ENCODE assay signal across 1 cellular context in the genomic region with DNA sequence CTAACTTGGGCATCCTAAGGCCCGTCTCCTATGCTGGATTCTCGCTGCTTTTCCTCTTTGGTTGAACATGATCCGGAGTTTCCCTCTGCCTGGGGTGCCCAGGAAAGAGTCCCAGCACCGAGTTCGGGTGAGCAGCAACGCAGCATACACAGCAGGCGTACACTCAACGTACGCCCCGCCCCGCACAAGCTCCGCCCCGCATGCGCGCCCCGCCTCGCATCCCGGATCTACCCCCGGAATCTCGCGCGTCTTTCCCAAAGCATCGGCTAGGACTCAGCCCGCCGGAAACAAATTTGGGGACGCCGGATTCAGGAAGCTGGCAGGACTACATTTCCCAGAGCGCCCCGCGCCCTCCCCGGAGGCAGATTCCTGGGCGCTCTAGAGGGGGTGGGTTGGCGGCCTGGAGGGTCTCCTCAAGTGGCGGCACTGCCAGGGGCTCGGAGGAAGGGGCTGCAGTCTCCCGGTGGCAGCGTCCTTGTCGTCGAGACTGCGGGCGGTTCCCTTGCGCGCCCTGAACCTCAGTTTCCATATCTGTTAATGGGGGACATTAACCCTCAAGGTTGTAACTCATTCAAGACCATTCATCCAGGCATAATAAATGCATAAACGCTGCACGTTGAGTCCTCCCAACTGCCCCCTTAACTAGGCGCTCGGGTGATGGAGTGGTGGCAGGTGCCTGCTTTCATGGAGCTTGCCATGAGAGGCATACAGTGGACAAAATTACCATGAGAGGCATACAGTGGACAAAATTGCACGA.
TF ChIP-seq lines count a peak whose summit lies in the region.

No MANE protein-coding gene starts in this region.

TF ChIP-seq in HepG2, 621 proteins besides CTCF, POLR2A, EP300 and RAD21 (continued from another document and continues in another):
- TF ChIP-seq, protein P1, sequence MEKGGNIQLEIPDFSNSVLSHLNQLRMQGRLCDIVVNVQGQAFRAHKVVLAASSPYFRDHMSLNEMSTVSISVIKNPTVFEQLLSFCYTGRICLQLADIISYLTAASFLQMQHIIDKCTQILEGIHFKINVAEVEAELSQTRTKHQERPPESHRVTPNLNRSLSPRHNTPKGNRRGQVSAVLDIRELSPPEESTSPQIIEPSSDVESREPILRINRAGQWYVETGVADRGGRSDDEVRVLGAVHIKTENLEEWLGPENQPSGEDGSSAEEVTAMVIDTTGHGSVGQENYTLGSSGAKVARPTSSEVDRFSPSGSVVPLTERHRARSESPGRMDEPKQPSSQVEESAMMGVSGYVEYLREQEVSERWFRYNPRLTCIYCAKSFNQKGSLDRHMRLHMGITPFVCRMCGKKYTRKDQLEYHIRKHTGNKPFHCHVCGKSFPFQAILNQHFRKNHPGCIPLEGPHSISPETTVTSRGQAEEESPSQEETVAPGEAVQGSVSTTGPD (CRISPR knock-in tag; IDR thresholded peaks at IDR 0.05) = no peak
- TF ChIP-seq, protein P2, sequence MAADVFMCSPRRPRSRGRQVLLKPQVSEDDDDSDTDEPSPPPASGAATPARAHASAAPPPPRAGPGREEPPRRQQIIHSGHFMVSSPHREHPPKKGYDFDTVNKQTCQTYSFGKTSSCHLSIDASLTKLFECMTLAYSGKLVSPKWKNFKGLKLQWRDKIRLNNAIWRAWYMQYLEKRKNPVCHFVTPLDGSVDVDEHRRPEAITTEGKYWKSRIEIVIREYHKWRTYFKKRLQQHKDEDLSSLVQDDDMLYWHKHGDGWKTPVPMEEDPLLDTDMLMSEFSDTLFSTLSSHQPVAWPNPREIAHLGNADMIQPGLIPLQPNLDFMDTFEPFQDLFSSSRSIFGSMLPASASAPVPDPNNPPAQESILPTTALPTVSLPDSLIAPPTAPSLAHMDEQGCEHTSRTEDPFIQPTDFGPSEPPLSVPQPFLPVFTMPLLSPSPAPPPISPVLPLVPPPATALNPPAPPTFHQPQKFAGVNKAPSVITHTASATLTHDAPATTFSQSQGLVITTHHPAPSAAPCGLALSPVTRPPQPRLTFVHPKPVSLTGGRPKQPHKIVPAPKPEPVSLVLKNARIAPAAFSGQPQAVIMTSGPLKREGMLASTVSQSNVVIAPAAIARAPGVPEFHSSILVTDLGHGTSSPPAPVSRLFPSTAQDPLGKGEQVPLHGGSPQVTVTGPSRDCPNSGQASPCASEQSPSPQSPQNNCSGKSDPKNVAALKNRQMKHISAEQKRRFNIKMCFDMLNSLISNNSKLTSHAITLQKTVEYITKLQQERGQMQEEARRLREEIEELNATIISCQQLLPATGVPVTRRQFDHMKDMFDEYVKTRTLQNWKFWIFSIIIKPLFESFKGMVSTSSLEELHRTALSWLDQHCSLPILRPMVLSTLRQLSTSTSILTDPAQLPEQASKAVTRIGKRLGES (CRISPR knock-in tag; IDR thresholded peaks at IDR 0.05; ENCODE audit: borderline replicate concordance) = no peak
- TF ChIP-seq ZSCAN9 (CRISPR knock-in tag; IDR thresholded peaks at IDR 0.05; ENCODE audit: borderline replicate concordance) (peak; percentile 60; the same call in 1 of the 2 replicates), IKZF4 (CRISPR knock-in tag; IDR thresholded peaks at IDR 0.05; ENCODE audit: borderline replicate concordance, low read depth, not compliant biosample characterization) (no peak), ZNF652 (CRISPR knock-in tag; IDR thresholded peaks at IDR 0.05; ENCODE audit: borderline replicate concordance, low read depth) (peak; percentile 69; the same call in 1 of the 2 replicates), ZNF550 (CRISPR knock-in tag; IDR thresholded peaks at IDR 0.05; ENCODE audit: borderline replicate concordance) (no peak), GABPA (IDR thresholded peaks at IDR 0.05; ENCODE audit: low read depth, low read length) (peak; percentile 74), GABPA (CRISPR knock-in tag; IDR thresholded peaks at IDR 0.05; ENCODE audit: low read depth) (peak; percentile 94), ZNF333 (CRISPR knock-in tag; IDR thresholded peaks at IDR 0.05; ENCODE audit: borderline replicate concordance) (no peak), ZNF709 (CRISPR knock-in tag; IDR thresholded peaks at IDR 0.05) (0 out of 2 replicates have a peak, but pooled peaks have one; percentile 44), SPEN (CRISPR knock-in tag; IDR thresholded peaks at IDR 0.05; ENCODE audit: low read depth) (peak; percentile 79), ERF (CRISPR knock-in tag; IDR thresholded peaks at IDR 0.05) (peak; percentile 27; the same call in 1 of the 2 replicates), NFKB2 (CRISPR knock-in tag; IDR thresholded peaks at IDR 0.05; ENCODE audit: borderline replicate concordance) (peak; percentile 53; the same call in 1 of the 2 replicates), ZNF501 (CRISPR knock-in tag; IDR thresholded peaks at IDR 0.05) (peak; percentile 81), NFYB (CRISPR knock-in tag; IDR thresholded peaks at IDR 0.05) (peak; percentile 16; the same call in 1 of the 2 replicates), WIZ (CRISPR knock-in tag; IDR thresholded peaks at IDR 0.05) (no peak; the same call in 1 of the 2 replicates), XRCC5 (optimal IDR thresholded peaks at IDR 0.05; ENCODE audit: low read length) (no peak), STAG1 (CRISPR knock-in tag; IDR thresholded peaks at IDR 0.05) (0 out of 2 replicates have a peak, but pooled peaks have one; percentile 14)
- TF ChIP-seq, protein P3, sequence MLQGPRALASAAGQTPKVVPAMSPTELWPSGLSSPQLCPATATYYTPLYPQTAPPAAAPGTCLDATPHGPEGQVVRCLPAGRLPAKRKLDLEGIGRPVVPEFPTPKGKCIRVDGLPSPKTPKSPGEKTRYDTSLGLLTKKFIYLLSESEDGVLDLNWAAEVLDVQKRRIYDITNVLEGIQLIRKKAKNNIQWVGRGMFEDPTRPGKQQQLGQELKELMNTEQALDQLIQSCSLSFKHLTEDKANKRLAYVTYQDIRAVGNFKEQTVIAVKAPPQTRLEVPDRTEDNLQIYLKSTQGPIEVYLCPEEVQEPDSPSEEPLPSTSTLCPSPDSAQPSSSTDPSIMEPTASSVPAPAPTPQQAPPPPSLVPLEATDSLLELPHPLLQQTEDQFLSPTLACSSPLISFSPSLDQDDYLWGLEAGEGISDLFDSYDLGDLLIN (CRISPR knock-in tag; IDR thresholded peaks at IDR 0.05; ENCODE audit: borderline replicate concordance) = 0 out of 2 replicates have a peak, but pooled peaks have one; percentile 51
- TF ChIP-seq, protein P4, sequence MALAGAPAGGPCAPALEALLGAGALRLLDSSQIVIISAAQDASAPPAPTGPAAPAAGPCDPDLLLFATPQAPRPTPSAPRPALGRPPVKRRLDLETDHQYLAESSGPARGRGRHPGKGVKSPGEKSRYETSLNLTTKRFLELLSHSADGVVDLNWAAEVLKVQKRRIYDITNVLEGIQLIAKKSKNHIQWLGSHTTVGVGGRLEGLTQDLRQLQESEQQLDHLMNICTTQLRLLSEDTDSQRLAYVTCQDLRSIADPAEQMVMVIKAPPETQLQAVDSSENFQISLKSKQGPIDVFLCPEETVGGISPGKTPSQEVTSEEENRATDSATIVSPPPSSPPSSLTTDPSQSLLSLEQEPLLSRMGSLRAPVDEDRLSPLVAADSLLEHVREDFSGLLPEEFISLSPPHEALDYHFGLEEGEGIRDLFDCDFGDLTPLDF (CRISPR knock-in tag; IDR thresholded peaks at IDR 0.05) = peak; percentile 85; the same call in 1 of the 2 replicates
- TF ChIP-seq, protein P5, sequence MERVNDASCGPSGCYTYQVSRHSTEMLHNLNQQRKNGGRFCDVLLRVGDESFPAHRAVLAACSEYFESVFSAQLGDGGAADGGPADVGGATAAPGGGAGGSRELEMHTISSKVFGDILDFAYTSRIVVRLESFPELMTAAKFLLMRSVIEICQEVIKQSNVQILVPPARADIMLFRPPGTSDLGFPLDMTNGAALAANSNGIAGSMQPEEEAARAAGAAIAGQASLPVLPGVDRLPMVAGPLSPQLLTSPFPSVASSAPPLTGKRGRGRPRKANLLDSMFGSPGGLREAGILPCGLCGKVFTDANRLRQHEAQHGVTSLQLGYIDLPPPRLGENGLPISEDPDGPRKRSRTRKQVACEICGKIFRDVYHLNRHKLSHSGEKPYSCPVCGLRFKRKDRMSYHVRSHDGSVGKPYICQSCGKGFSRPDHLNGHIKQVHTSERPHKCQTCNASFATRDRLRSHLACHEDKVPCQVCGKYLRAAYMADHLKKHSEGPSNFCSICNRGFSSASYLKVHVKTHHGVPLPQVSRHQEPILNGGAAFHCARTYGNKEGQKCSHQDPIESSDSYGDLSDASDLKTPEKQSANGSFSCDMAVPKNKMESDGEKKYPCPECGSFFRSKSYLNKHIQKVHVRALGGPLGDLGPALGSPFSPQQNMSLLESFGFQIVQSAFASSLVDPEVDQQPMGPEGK (CRISPR knock-in tag; IDR thresholded peaks at IDR 0.05) = peak; percentile 13; the same call in 1 of the 2 replicates
- TF ChIP-seq, protein P6, sequence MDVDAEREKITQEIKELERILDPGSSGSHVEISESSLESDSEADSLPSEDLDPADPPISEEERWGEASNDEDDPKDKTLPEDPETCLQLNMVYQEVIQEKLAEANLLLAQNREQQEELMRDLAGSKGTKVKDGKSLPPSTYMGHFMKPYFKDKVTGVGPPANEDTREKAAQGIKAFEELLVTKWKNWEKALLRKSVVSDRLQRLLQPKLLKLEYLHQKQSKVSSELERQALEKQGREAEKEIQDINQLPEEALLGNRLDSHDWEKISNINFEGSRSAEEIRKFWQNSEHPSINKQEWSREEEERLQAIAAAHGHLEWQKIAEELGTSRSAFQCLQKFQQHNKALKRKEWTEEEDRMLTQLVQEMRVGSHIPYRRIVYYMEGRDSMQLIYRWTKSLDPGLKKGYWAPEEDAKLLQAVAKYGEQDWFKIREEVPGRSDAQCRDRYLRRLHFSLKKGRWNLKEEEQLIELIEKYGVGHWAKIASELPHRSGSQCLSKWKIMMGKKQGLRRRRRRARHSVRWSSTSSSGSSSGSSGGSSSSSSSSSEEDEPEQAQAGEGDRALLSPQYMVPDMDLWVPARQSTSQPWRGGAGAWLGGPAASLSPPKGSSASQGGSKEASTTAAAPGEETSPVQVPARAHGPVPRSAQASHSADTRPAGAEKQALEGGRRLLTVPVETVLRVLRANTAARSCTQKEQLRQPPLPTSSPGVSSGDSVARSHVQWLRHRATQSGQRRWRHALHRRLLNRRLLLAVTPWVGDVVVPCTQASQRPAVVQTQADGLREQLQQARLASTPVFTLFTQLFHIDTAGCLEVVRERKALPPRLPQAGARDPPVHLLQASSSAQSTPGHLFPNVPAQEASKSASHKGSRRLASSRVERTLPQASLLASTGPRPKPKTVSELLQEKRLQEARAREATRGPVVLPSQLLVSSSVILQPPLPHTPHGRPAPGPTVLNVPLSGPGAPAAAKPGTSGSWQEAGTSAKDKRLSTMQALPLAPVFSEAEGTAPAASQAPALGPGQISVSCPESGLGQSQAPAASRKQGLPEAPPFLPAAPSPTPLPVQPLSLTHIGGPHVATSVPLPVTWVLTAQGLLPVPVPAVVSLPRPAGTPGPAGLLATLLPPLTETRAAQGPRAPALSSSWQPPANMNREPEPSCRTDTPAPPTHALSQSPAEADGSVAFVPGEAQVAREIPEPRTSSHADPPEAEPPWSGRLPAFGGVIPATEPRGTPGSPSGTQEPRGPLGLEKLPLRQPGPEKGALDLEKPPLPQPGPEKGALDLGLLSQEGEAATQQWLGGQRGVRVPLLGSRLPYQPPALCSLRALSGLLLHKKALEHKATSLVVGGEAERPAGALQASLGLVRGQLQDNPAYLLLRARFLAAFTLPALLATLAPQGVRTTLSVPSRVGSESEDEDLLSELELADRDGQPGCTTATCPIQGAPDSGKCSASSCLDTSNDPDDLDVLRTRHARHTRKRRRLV (CRISPR knock-in tag; IDR thresholded peaks at IDR 0.05) = peak; percentile 82; the same call in 1 of the 2 replicates
- TF ChIP-seq, protein P7, sequence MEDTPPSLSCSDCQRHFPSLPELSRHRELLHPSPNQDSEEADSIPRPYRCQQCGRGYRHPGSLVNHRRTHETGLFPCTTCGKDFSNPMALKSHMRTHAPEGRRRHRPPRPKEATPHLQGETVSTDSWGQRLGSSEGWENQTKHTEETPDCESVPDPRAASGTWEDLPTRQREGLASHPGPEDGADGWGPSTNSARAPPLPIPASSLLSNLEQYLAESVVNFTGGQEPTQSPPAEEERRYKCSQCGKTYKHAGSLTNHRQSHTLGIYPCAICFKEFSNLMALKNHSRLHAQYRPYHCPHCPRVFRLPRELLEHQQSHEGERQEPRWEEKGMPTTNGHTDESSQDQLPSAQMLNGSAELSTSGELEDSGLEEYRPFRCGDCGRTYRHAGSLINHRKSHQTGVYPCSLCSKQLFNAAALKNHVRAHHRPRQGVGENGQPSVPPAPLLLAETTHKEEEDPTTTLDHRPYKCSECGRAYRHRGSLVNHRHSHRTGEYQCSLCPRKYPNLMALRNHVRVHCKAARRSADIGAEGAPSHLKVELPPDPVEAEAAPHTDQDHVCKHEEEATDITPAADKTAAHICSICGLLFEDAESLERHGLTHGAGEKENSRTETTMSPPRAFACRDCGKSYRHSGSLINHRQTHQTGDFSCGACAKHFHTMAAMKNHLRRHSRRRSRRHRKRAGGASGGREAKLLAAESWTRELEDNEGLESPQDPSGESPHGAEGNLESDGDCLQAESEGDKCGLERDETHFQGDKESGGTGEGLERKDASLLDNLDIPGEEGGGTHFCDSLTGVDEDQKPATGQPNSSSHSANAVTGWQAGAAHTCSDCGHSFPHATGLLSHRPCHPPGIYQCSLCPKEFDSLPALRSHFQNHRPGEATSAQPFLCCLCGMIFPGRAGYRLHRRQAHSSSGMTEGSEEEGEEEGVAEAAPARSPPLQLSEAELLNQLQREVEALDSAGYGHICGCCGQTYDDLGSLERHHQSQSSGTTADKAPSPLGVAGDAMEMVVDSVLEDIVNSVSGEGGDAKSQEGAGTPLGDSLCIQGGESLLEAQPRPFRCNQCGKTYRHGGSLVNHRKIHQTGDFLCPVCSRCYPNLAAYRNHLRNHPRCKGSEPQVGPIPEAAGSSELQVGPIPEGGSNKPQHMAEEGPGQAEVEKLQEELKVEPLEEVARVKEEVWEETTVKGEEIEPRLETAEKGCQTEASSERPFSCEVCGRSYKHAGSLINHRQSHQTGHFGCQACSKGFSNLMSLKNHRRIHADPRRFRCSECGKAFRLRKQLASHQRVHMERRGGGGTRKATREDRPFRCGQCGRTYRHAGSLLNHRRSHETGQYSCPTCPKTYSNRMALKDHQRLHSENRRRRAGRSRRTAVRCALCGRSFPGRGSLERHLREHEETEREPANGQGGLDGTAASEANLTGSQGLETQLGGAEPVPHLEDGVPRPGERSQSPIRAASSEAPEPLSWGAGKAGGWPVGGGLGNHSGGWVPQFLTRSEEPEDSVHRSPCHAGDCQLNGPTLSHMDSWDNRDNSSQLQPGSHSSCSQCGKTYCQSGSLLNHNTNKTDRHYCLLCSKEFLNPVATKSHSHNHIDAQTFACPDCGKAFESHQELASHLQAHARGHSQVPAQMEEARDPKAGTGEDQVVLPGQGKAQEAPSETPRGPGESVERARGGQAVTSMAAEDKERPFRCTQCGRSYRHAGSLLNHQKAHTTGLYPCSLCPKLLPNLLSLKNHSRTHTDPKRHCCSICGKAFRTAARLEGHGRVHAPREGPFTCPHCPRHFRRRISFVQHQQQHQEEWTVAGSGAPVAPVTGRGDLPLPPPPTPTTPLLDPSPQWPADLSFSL (CRISPR knock-in tag; IDR thresholded peaks at IDR 0.05) = no peak
